ENCODE assay signal across 8 cellular contexts in the genomic region with DNA sequence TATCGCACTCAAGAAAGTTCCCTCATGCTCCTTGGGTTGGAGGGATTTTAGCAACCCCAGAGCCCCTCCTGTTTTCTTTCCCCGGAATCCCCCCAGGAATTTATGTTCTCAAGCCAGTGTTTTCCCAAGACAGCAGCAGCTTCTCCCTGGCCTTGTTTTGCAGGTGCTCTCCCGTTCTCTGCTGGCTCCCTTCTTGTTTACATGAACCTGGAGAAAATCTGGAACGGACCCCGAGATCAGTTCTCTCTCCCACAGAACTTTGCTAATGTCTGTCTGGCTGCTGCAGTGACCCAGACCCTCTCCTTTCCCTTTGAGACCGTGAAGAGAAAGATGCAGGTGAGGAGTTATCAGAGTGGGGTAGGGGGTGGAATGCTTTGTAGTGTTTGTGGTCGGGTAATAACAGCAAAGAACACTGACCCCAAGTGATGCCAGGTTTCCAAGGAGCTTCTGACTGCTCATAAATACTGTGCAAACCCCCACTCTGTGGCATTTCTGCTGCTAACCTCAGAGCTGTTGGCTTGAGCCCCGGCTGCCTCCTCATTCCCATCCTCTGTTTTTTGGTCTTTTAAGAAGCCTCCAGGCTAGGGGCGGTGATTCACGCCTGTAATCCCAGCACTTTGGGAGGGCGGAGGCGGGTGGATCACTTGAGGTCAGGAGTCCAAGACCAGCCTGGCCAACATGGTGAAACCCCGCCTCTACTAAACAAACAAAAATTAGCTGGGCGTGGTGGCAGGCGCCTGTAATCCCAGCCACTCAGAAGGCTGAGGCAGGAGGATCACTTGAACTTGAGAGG. TPM values are rescaled to one million over a fixed set of nuclear protein-coding genes. Genes with fewer than 3 reads are reported as not detected.
DNase-seq lines count a peak whose midpoint lies in the region; ATAC-seq and TF ChIP-seq lines count a peak whose summit lies in the region.

No MANE protein-coding gene starts in this region.

- in situ Hi-C loops in mammary epithelial cell (cut with MboI; ENCODE audit: low sequenced_read_pairs in 2 of 2): no loop called here

- H3K9me3 ChIP-seq in mammary epithelial cell (replicated peaks; ENCODE audit: insufficient read depth, low read length) (no peaks in the 10 kb centered on the region), mucosa of rectum (ENCODE audit: control insufficient read depth in 2 of 2, low read length in 2 of 2) (no peaks in the 10 kb centered on the region)

- H3K4me2 ChIP-seq in mammary epithelial cell (ENCODE audit: insufficient read depth, low read depth, low read length): no peak overlapping the region

- intact Hi-C loops in mammary epithelial cell (cut with micrococcal nuclease): no loop called here

- WGBS in mammary epithelial cell (ENCODE audit: low coverage, missing lambda C conversion rate): 30% methylated on average over 9 of the region's 15 CpGs

- TF ChIP-seq CTCF in AG09309 (IDR thresholded peaks at IDR 0.05; ENCODE audit: control insufficient read depth, insufficient read depth, low read depth, low read length, missing control alignments) (no peak), mammary epithelial cell (conservative IDR thresholded peaks at IDR 0.05 in 1 of 2, IDR thresholded peaks at IDR 0.05 in 1 of 2; ENCODE audit: extremely low read depth in 1 of 2, insufficient read depth in 1 of 2, low read depth in 1 of 2, low read length in 2 of 2) (no peak), GM10266 (IDR thresholded peaks at IDR 0.05; ENCODE audit: control insufficient read depth, insufficient read depth, low read depth, missing control alignments) (no peak)

- no TSS peak for BruUV-seq in mammary epithelial cell (replicated peaks; lab: Mats Ljungman, UMichigan)

- H3K4me3 ChIP-seq in AG09309 (ENCODE audit: control insufficient read depth, low read depth, low read length): no peak overlapping the region
- H3K4me3 ChIP-seq in mammary epithelial cell (replicated peaks in 1 of 3; ENCODE audit: insufficient read depth in 1 of 3, low read depth in 2 of 3, low read length in 3 of 3): no peak overlapping the region
- no peak overlapping the region for H3K4me3 ChIP-seq in mucosa of rectum (ENCODE audit: low read length in 2 of 2)

- no peak for ATAC-seq in HG03469 (IDR thresholded peaks at IDR 0.05; ENCODE audit: unreplicated experiment)

- H3K36me3 ChIP-seq in mammary epithelial cell (ENCODE audit: insufficient read depth, low read length) (no peaks in the 10 kb centered on the region), mucosa of rectum (ENCODE audit: control insufficient read depth in 2 of 2, insufficient read depth in 2 of 2, low read length in 2 of 2) (peaks cover 3 to 10% of the 10 kb centered on the region in 2 donors)

- DNase-seq in AG09309 (ENCODE audit: low read depth) (peak; percentile 71), LHCN-M2 (ENCODE audit: low read depth) (peak; percentile 87), mammary epithelial cell (peak; percentile 71), RPMI8226 (no peak), GM10266 (ENCODE audit: extremely low spot score) (no peak)
- no peak for DNase-seq in stimulated activated CD4-positive, alpha-beta T cell treated with anti-CD3 and anti-CD28 coated beads, Interleukin-2, amount 100 ng/mL, for 24 hours

- no peak overlapping the region for H3K27ac ChIP-seq in mammary epithelial cell (ENCODE audit: insufficient read depth, low read depth, low read length)
- peak overlapping the region; percentile 79 to 85 for H3K27ac ChIP-seq in mucosa of rectum (ENCODE audit: low read depth in 2 of 2, low read length in 2 of 2)

- H3K9ac ChIP-seq in mammary epithelial cell (ENCODE audit: insufficient read depth, low read length): no peak overlapping the region
- H3K9ac ChIP-seq in mucosa of rectum (ENCODE audit: low read depth in 1 of 2, low read length in 2 of 2): peak overlapping the region in 1 of 2 donors; percentile 20

- H3K27me3 ChIP-seq in mammary epithelial cell (ENCODE audit: insufficient read depth, low read length) (no peaks in the 10 kb centered on the region), mucosa of rectum (ENCODE audit: control insufficient read depth in 2 of 2, insufficient read depth in 2 of 2, low read length in 2 of 2) (no peaks in the 10 kb centered on the region)

- H3K79me2 ChIP-seq in mammary epithelial cell (ENCODE audit: insufficient read depth, low read length): peaks cover 3% of the 10 kb centered on the region

- no peak overlapping the region for H2AFZ ChIP-seq in mammary epithelial cell (ENCODE audit: low read depth, low read length)

- CTCF ChIA-PET in mammary epithelial cell (lab: Charles Lee; ENCODE audit: low non-redundant PET): no interaction called here

- dilution Hi-C loops in mammary epithelial cell (cut with HindIII; ENCODE audit: low sequenced_read_pairs): no loop called here

- no peaks in the 10 kb centered on the region for H4K20me1 ChIP-seq in mammary epithelial cell (ENCODE audit: insufficient read depth, low read length)

- H3K4me1 ChIP-seq in mammary epithelial cell (ENCODE audit: insufficient read depth, low read length): peaks cover 20% of the 10 kb centered on the region
- peaks cover 8 to 10% of the 10 kb centered on the region in 2 donors for H3K4me1 ChIP-seq in mucosa of rectum (ENCODE audit: control insufficient read depth in 2 of 2, insufficient read depth in 2 of 2, low read length in 2 of 2)

RNA-seq across cellular contexts. Expression of a gene that starts 11.1 kb away (rescaled TPM):
- total RNA-seq in LHCN-M2 (2014; rRNA removed) (17.0 and 17.8 TPM in 2 replicates), mammary epithelial cell (10 to 100 TPM; 18.9 to 20.7 TPM)
- polyA plus RNA-seq in LHCN-M2 (2012): 7.5 TPM
- 19.4 TPM for polyA plus RNA-seq in mammary epithelial cell
- polyA minus RNA-seq in mammary epithelial cell: 23.0 TPM

RNA-seq across cellular contexts. Expression of a gene that starts 58.0 kb away (rescaled TPM):
- total RNA-seq in LHCN-M2 (2014; rRNA removed): 232 and 250 TPM in 2 replicates
- polyA plus RNA-seq in LHCN-M2 (2012): 320 TPM
- 100 to 1,000 TPM; 204 to 339 TPM for total RNA-seq in mammary epithelial cell
- polyA plus RNA-seq in mammary epithelial cell: 768 TPM
- 460 TPM for polyA minus RNA-seq in mammary epithelial cell

Comparison
In these comparisons a context has a peak if more than half of its experiments do, and no peak if none do; other contexts are left out.
1. DNase-seq: peak in AG09309 (single experiment), LHCN-M2 (single experiment) and mammary epithelial cell (single experiment); none in stimulated activated CD4-positive, alpha-beta T cell treated with anti-CD3 and anti-CD28 coated beads, Interleukin-2, amount 100 ng/mL, for 24 hours (0 of 2), RPMI8226 (single experiment) and GM10266 (single experiment).